Comparison of ENCODE assay signal across 22 cellular contexts in the genomic region with DNA sequence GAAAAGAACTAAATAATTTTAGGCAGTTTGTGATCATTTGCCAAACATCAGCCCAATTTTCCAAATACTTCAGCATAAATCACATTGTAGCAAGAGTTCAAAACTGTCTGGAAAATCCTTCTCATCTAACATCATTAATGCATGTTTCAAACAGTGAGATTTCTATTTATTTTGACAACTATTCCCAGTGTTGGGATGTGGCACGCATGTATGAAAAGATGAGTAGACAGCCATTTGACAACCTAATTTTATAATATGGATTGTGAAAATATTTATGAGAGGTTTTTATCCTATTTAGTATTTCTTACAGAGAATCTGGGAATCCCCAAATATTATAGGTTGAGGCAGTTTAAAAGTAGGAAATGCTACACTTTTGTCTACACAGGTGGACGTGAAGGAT.
A peak's percentile ranks its signal among the peaks of the same experiment; 100 is the strongest.
DNase-seq lines count a peak whose midpoint lies in the region; ATAC-seq and TF ChIP-seq lines count a peak whose summit lies in the region.
"Had no signal": no experiment of that assay in that cellular context is flagged by ENCODE, and none has a peak within 500 bp of the region (broad histone marks: within the 10 kb centered on the region; RNA-seq: fewer than 3 reads in every experiment).

No MANE protein-coding gene starts in this region.

- H4K20me1 ChIP-seq in neural cell (ENCODE audit: insufficient read depth): no peaks in the 10 kb centered on the region
- H4K20me1 ChIP-seq: BLaER1 had no signal

- H3K27me3 ChIP-seq in Panc1 (ENCODE audit: control insufficient read depth, insufficient read depth, low read length) (no peaks in the 10 kb centered on the region), neural cell (ENCODE audit: insufficient read depth, low read depth, low read length) (no peaks in the 10 kb centered on the region), vagina (no peaks in the 10 kb centered on the region)
- H3K27me3 ChIP-seq: BE2C, BLaER1 had no signal

- no peak overlapping the region for H2AFZ ChIP-seq in neural cell (ENCODE audit: low read depth, low read length)

- ATAC-seq in Panc1: no peak
- ATAC-seq: GM12878 had no signal

- CTCF ChIA-PET in Panc1 (lab: Charles Lee): no interaction called here

- H3K79me2 ChIP-seq in neural cell (replicated peaks; ENCODE audit: insufficient read depth, low read length): no peaks in the 10 kb centered on the region

- TF ChIP-seq POLR2A in vagina (IDR thresholded peaks at IDR 0.05): no peak

- H3K4me3 ChIP-seq in Panc1 (ENCODE audit: low read depth in 2 of 2, low read length in 2 of 2) (no peak overlapping the region), neural cell (ENCODE audit: low read length) (no peak overlapping the region), vagina (no peak overlapping the region)
- H3K4me3 ChIP-seq: BLaER1, GM12878 had no signal

- H3K9me2 ChIP-seq in neural cell (ENCODE audit: insufficient read depth, low read length): no peaks in the 10 kb centered on the region

- H3K36me3 ChIP-seq in Panc1 (ENCODE audit: control insufficient read depth, insufficient read depth, low read length) (no peaks in the 10 kb centered on the region), neural cell (ENCODE audit: insufficient read depth, low read length) (no peaks in the 10 kb centered on the region), vagina (no peaks in the 10 kb centered on the region)
- H3K36me3 ChIP-seq: BE2C, BLaER1 had no signal

- no TSS peak for BruUV-seq in Panc1 (replicated peaks; lab: Mats Ljungman, UMichigan)

- H3K4me1 ChIP-seq in Panc1 (ENCODE audit: control insufficient read depth, insufficient read depth, low read length) (no peaks in the 10 kb centered on the region), vagina (no peaks in the 10 kb centered on the region)

- H3K27ac ChIP-seq in Panc1 (ENCODE audit: low read length) (peak overlapping the region; percentile 36; the same call in 1 of the 2 replicates), neural cell (ENCODE audit: low read length) (no peak overlapping the region), vagina (peak overlapping the region; percentile 7), substantia nigra (ENCODE audit: low read depth, low read length, poor library complexity, severe bottlenecking) (no peak overlapping the region)
- H3K27ac ChIP-seq: BLaER1 had no signal

- intact Hi-C loops in Panc1 (cut with micrococcal nuclease; ENCODE audit: unreplicated experiment): no loop called here
- intact Hi-C loops in vagina (cut with DNase I): no loop called here

- POLR2A ChIA-PET in Panc1 (lab: Charles Lee): no interaction called here

- no peak for TF ChIP-seq RAD21 in neural cell (conservative IDR thresholded peaks at IDR 0.05)

- no peaks in the 10 kb centered on the region for H3F3A ChIP-seq in neural cell (ENCODE audit: insufficient read depth, low read length, poor library complexity, severe bottlenecking)

- 0 out of 2 replicates have a peak, but pooled peaks cover 3% of the 10 kb centered on the region for H3K9me3 ChIP-seq in Panc1 (ENCODE audit: control insufficient read depth, insufficient read depth, low read depth, low read length)
- H3K9me3 ChIP-seq in neural cell (ENCODE audit: low read length): no peaks in the 10 kb centered on the region
- H3K9me3 ChIP-seq in vagina: no peaks in the 10 kb centered on the region

- H3K4me2 ChIP-seq in neural cell (ENCODE audit: low read length): no peak overlapping the region
- H3K4me2 ChIP-seq: BLaER1 had no signal

- DNase-seq in Panc1 (ENCODE audit: low read depth, low spot score) (no peak), vagina (ENCODE audit: extremely low spot score in 2 of 2) (no peak), GM19238 (ENCODE audit: insufficient read length, low spot score) (no peak), substantia nigra (lab: John Stamatoyannopoulos, UW) (no peak)
- DNase-seq: 8988T; ACHN; BE2C; C1 segment of cervical spinal cord; CD4-positive, alpha-beta memory T cell; CD4-positive, CD25-positive, alpha-beta regulatory T cell; CD8-positive, alpha-beta memory T cell; COR-L47; DMS 273 treated with DMSO at 0.1 percent for 48 hours; DMS153; DMS53; DMS79; DND-41; EL; GDM1 had no signal

- no peak overlapping the region for H3K9ac ChIP-seq in neural cell (ENCODE audit: low read length)
- H3K9ac ChIP-seq: BLaER1 had no signal

- in situ Hi-C loops in Panc1 (cut with HindIII; ENCODE audit: low pct_unique_long_range_greater_than_20kb, low sequenced_read_pairs): no loop called here

- TF ChIP-seq EP300 in neural cell (conservative IDR thresholded peaks at IDR 0.05; ENCODE audit: poor library complexity, severe bottlenecking): peak; percentile 87

- no peak for TF ChIP-seq CTCF in Panc1 (IDR thresholded peaks at IDR 0.05)
- TF ChIP-seq CTCF in neural cell (IDR thresholded peaks at IDR 0.05; ENCODE audit: poor library complexity, severe bottlenecking): no peak
- TF ChIP-seq CTCF in vagina (IDR thresholded peaks at IDR 0.05): no peak

TF ChIP-seq in neural cell, 6 proteins besides CTCF, POLR2A, EP300 and RAD21:
- TF ChIP-seq, protein P1, sequence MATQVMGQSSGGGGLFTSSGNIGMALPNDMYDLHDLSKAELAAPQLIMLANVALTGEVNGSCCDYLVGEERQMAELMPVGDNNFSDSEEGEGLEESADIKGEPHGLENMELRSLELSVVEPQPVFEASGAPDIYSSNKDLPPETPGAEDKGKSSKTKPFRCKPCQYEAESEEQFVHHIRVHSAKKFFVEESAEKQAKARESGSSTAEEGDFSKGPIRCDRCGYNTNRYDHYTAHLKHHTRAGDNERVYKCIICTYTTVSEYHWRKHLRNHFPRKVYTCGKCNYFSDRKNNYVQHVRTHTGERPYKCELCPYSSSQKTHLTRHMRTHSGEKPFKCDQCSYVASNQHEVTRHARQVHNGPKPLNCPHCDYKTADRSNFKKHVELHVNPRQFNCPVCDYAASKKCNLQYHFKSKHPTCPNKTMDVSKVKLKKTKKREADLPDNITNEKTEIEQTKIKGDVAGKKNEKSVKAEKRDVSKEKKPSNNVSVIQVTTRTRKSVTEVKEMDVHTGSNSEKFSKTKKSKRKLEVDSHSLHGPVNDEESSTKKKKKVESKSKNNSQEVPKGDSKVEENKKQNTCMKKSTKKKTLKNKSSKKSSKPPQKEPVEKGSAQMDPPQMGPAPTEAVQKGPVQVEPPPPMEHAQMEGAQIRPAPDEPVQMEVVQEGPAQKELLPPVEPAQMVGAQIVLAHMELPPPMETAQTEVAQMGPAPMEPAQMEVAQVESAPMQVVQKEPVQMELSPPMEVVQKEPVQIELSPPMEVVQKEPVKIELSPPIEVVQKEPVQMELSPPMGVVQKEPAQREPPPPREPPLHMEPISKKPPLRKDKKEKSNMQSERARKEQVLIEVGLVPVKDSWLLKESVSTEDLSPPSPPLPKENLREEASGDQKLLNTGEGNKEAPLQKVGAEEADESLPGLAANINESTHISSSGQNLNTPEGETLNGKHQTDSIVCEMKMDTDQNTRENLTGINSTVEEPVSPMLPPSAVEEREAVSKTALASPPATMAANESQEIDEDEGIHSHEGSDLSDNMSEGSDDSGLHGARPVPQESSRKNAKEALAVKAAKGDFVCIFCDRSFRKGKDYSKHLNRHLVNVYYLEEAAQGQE (IDR thresholded peaks at IDR 0.05; ENCODE audit: borderline replicate concordance): peak; percentile 98
- TF ChIP-seq EZH2 (IDR thresholded peaks at IDR 0.05; ENCODE audit: borderline replicate concordance, insufficient read depth, low read length, poor library complexity, severe bottlenecking) (no peak), POLR2AphosphoS5 (IDR thresholded peaks at IDR 0.05) (peak; percentile 90)

Comparison
In these comparisons a context has a peak if more than half of its experiments do, and no peak if none do; other contexts are left out.
1. H3K27ac ChIP-seq: peak in Panc1 (single experiment) and vagina (single experiment); none in neural cell (single experiment) and substantia nigra (single experiment).